ENCODE assay signal across 22 cellular contexts in genomic region chr1:151402764-151403163, GRCh38. TPM values are rescaled to one million over a fixed set of nuclear protein-coding genes. Genes with fewer than 3 reads are reported as not detected.
DNase-seq lines count a peak whose midpoint lies in the region; ATAC-seq and TF ChIP-seq lines count a peak whose summit lies in the region.
"Had no signal": no experiment of that assay in that cellular context is flagged by ENCODE, and none has a peak within 500 bp of the region (broad histone marks: within the 10 kb centered on the region; RNA-seq: fewer than 3 reads in every experiment).

No MANE protein-coding gene starts in this region.

- POLR2A ChIA-PET in activated CD8-positive, alpha-beta T cell treated with anti-CD3 and anti-CD28 coated beads for 36 hours (lab: Charles Lee): interaction anchor here (0.6 to 2.4 kb wide), 5 partner anchors 13 to 502 kb away, joined by 3 to 10 read pairs (median 3); no protein-coding TSS in a partner anchor

- H3K27ac Mint-ChIP-seq in stimulated activated naive CD8-positive, alpha-beta T cell treated with anti-CD3 and anti-CD28 coated beads, Interleukin-15, Interleukin-2, amounts not matched to agents 100 ng/mL and 50 ng/mL, for 24 hours: peak overlapping the region; percentile 86
- H3K27ac Mint-ChIP-seq in activated CD8-positive, alpha-beta T cell treated with anti-CD3 and anti-CD28 coated beads for 36 hours: peak overlapping the region; percentile 96
- H3K27ac Mint-ChIP-seq in immature natural killer cell (peak overlapping the region in 4 of 6 donors; percentile 49 to 73 (median 63)), type B pancreatic cell (peak overlapping the region; percentile 54)

- H3K4me1 Mint-ChIP-seq in stimulated activated naive CD8-positive, alpha-beta T cell treated with anti-CD3 and anti-CD28 coated beads, Interleukin-15, Interleukin-2, amounts not matched to agents 100 ng/mL and 50 ng/mL, for 24 hours (ENCODE audit: low read depth): peaks cover 32% of the 10 kb centered on the region
- H3K4me1 Mint-ChIP-seq in activated CD8-positive, alpha-beta T cell treated with anti-CD3 and anti-CD28 coated beads for 36 hours (ENCODE audit: low read depth): peaks cover 35% of the 10 kb centered on the region
- peaks cover 21 to 38% of the 10 kb centered on the region in 2 donors for H3K4me1 Mint-ChIP-seq in immature natural killer cell
- H3K4me1 Mint-ChIP-seq in type B pancreatic cell (ENCODE audit: unreplicated experiment): peaks cover 20% of the 10 kb centered on the region

- H3K9me3 Mint-ChIP-seq in stimulated activated naive CD8-positive, alpha-beta T cell treated with anti-CD3 and anti-CD28 coated beads, Interleukin-15, Interleukin-2, amounts not matched to agents 100 ng/mL and 50 ng/mL, for 24 hours: no peaks in the 10 kb centered on the region
- no peaks in the 10 kb centered on the region for H3K9me3 Mint-ChIP-seq in activated CD8-positive, alpha-beta T cell treated with anti-CD3 and anti-CD28 coated beads for 36 hours
- no peaks in the 10 kb centered on the region for H3K9me3 Mint-ChIP-seq in immature natural killer cell
- peaks cover 4% of the 10 kb centered on the region for H3K9me3 Mint-ChIP-seq in type B pancreatic cell

- H3K36me3 Mint-ChIP-seq in stimulated activated naive CD8-positive, alpha-beta T cell treated with anti-CD3 and anti-CD28 coated beads, Interleukin-15, Interleukin-2, amounts not matched to agents 100 ng/mL and 50 ng/mL, for 24 hours (ENCODE audit: low read depth): peaks cover 70% of the 10 kb centered on the region
- H3K36me3 Mint-ChIP-seq in activated CD8-positive, alpha-beta T cell treated with anti-CD3 and anti-CD28 coated beads for 36 hours (ENCODE audit: low read depth): peaks cover 54% of the 10 kb centered on the region
- peaks cover 9 to 49% (median 27%) of the 10 kb centered on the region in 3 donors for H3K36me3 Mint-ChIP-seq in immature natural killer cell
- H3K36me3 Mint-ChIP-seq in type B pancreatic cell: peaks cover 34% of the 10 kb centered on the region

- H3K27me3 Mint-ChIP-seq in stimulated activated naive CD8-positive, alpha-beta T cell treated with anti-CD3 and anti-CD28 coated beads, Interleukin-15, Interleukin-2, amounts not matched to agents 100 ng/mL and 50 ng/mL, for 24 hours: no peaks in the 10 kb centered on the region
- no peaks in the 10 kb centered on the region for H3K27me3 Mint-ChIP-seq in activated CD8-positive, alpha-beta T cell treated with anti-CD3 and anti-CD28 coated beads for 36 hours
- peaks cover 0 to 10% (median 6%) of the 10 kb centered on the region in 3 donors for H3K27me3 Mint-ChIP-seq in immature natural killer cell (ENCODE audit: low read depth in 3 of 3)
- H3K27me3 Mint-ChIP-seq in type B pancreatic cell: peaks cover 3% of the 10 kb centered on the region

- no peak for TF ChIP-seq CTCF in activated CD8-positive, alpha-beta T cell treated with anti-CD3 and anti-CD28 coated beads for 36 hours (IDR thresholded peaks at IDR 0.05)
- no peak for TF ChIP-seq CTCF in type B pancreatic cell (conservative IDR thresholded peaks at IDR 0.05)

- DNase-seq in stimulated activated naive CD8-positive, alpha-beta T cell treated with anti-CD3 and anti-CD28 coated beads, Interleukin-15, Interleukin-2, amounts not matched to agents 100 U/mL and 50 U/mL, for 24 hours: no peak
- no peak for DNase-seq in activated CD8-positive, alpha-beta T cell treated with anti-CD3 and anti-CD28 coated beads for 36 hours
- no peak for DNase-seq in immature natural killer cell
- DNase-seq in type B pancreatic cell (ENCODE audit: extremely low spot score, unreplicated experiment): no peak
- no peak for DNase-seq in putamen (ENCODE audit: low spot score)
- DNase-seq: activated CD4-positive, CD25-positive, alpha-beta regulatory T cell; activated naive CD4-positive, alpha-beta T cell; body of pancreas; DMS 273 treated with DMSO at 0.1 percent for 48 hours; gastrocnemius medialis; GDM1; Karpas-422; left cardiac atrium; NCI-H1105; pancreas; SIG-M5; stimulated activated CD4-positive, alpha-beta T cell treated with anti-CD3 and anti-CD28 coated beads, Interleukin-2, amount 100 ng/mL, for 48 hours; T-helper 2 cell had no signal

- intact Hi-C loops in activated CD8-positive, alpha-beta T cell treated with anti-CD3 and anti-CD28 coated beads for 36 hours (cut with micrococcal nuclease): loop anchor here (10.0 kb wide), 1 partner anchor 118 kb away; the partner anchor contains the start of gene ZNF687

- no peak overlapping the region for H3K4me3 Mint-ChIP-seq in stimulated activated naive CD8-positive, alpha-beta T cell treated with anti-CD3 and anti-CD28 coated beads, Interleukin-15, Interleukin-2, amounts not matched to agents 100 ng/mL and 50 ng/mL, for 24 hours
- no peak overlapping the region for H3K4me3 Mint-ChIP-seq in activated CD8-positive, alpha-beta T cell treated with anti-CD3 and anti-CD28 coated beads for 36 hours
- H3K4me3 Mint-ChIP-seq in immature natural killer cell (peak overlapping the region in 2 of 5 donors; percentile 33 to 35), type B pancreatic cell (no peak overlapping the region)

- CTCF ChIA-PET in activated CD8-positive, alpha-beta T cell treated with anti-CD3 and anti-CD28 coated beads for 36 hours (lab: Charles Lee): interaction anchor here (0.7 to 1.7 kb wide), 3 partner anchors 62 to 134 kb away, joined by 3 to 5 read pairs (median 5); no protein-coding TSS in a partner anchor

- no peak for ATAC-seq in stimulated activated naive CD8-positive, alpha-beta T cell treated with anti-CD3 and anti-CD28 coated beads, Interleukin-15, Interleukin-2, amounts not matched to agents 100 U/mL and 50 U/mL, for 24 hours
- ATAC-seq in activated CD8-positive, alpha-beta T cell treated with anti-CD3 and anti-CD28 coated beads for 36 hours: no peak
- ATAC-seq in GM21515 (IDR thresholded peaks at IDR 0.05; ENCODE audit: unreplicated experiment): no peak
- ATAC-seq in GM19328 (IDR thresholded peaks at IDR 0.05; ENCODE audit: unreplicated experiment): no peak
- ATAC-seq: body of pancreas, gastrocnemius medialis, left cardiac atrium, pancreas had no signal

RNA-seq across cellular contexts. Expression of gene PSMB4, which starts 3.4 kb away (rescaled TPM):
- 100 to 1,000 TPM; 350 to 353 TPM for total RNA-seq in activated CD8-positive, alpha-beta T cell treated with anti-CD3 and anti-CD28 coated beads for 36 hours
- polyA plus RNA-seq in immature natural killer cell: 10 to 100 TPM; 64.4 to 90.7 (median 71.4) TPM
- 241 and 243 TPM in 2 replicates for total RNA-seq in type B pancreatic cell (ENCODE audit: low replicate concordance)

RNA-seq across cellular contexts. Expression of gene SELENBP1, which starts 30.3 kb away (rescaled TPM):
- not detected for total RNA-seq in activated CD8-positive, alpha-beta T cell treated with anti-CD3 and anti-CD28 coated beads for 36 hours
- not detected for polyA plus RNA-seq in immature natural killer cell
- 20.5 and 39.2 TPM in 2 replicates for total RNA-seq in type B pancreatic cell (ENCODE audit: low replicate concordance)
- total RNA-seq: OCI-LY7 had no signal

RNA-seq across cellular contexts. Expression of gene RFX5, which starts 55.7 kb away (rescaled TPM):
- 10 to 100 TPM; 55.6 to 55.7 TPM for total RNA-seq in activated CD8-positive, alpha-beta T cell treated with anti-CD3 and anti-CD28 coated beads for 36 hours
- 10 to 100 TPM; 30.0 to 37.8 (median 37.1) TPM for polyA plus RNA-seq in immature natural killer cell
- 27.3 and 66.5 TPM in 2 replicates for total RNA-seq in type B pancreatic cell (ENCODE audit: low replicate concordance)

RNA-seq across cellular contexts. Expression of gene POGZ, which starts 56.5 kb away (rescaled TPM):
- total RNA-seq in activated CD8-positive, alpha-beta T cell treated with anti-CD3 and anti-CD28 coated beads for 36 hours: 10 to 100 TPM; 69.0 to 70.6 TPM
- 1 to 10 TPM; 3.8 to 8.5 (median 6.7) TPM for polyA plus RNA-seq in immature natural killer cell
- total RNA-seq in type B pancreatic cell (ENCODE audit: low replicate concordance): 73.1 and 126 TPM in 2 replicates

Comparison
In these comparisons a context has a peak if more than half of its experiments do, and no peak if none do; other contexts are left out.
1. RNA of gene SELENBP1, which starts 30.3 kb away (total RNA-seq): 20.5 to 39.2 TPM in type B pancreatic cell; not detected in activated CD8-positive, alpha-beta T cell treated with anti-CD3 and anti-CD28 coated beads for 36 hours; every median in the first group is over 10 times any median in the second.
2. Peak in every context shown above with its lines, with median percentiles within 50 percentile points of each other: H3K27ac Mint-ChIP-seq.